In the genomic region with DNA sequence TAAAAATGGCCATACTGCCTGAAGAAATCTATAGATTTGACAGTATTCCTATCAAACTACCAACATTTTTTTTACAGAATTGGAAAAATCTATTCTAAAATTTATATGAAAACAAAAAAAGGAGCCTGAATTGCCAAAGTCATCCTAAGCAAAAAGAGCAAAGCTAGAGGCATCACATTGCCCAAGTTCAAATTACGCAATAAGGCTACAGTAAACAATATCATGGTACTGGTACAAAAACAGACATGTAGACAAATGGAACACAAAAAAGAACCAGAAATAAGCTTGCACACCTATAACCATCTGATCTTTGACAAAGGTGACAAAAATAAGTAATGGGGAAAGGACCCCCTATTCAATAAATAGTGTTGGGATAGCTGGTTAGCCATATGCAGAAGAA, we compare ENCODE assay signal across 34 cellular contexts. TPM values are rescaled to one million over a fixed set of nuclear protein-coding genes. Genes with fewer than 3 reads are reported as not detected.
"Had no signal": no experiment of that assay in that cellular context is flagged by ENCODE, and none has a peak within 500 bp of the region (broad histone marks: within the 10 kb centered on the region; RNA-seq: fewer than 3 reads in every experiment).

No MANE protein-coding gene starts in this region.

- H2AFZ ChIP-seq: hepatocyte had no signal

- H3K4me3 ChIP-seq: ascending aorta, breast epithelium, cardiac muscle cell, colonic mucosa, gastroesophageal sphincter, heart right ventricle, hepatocyte had no signal

- H3K4me2 ChIP-seq: hepatocyte had no signal

- H3K36me3 ChIP-seq: ascending aorta, breast epithelium, cardiac muscle cell, colonic mucosa, gastroesophageal sphincter, heart right ventricle had no signal

- ATAC-seq: activated naive CD4-positive, alpha-beta T cell treated with anti-CD3 and anti-CD28 coated beads, Interleukin-2, amount 50 U/mL, for 72 hours; activated T-cell treated with anti-CD3 and anti-CD28 coated beads, Interleukin-2, amount 50 U/mL, for 72 hours; esophagus mucosa; gastroesophageal sphincter; heart right ventricle; WTC11 had no signal

- H3K9me3 ChIP-seq: ascending aorta, breast epithelium, colonic mucosa, gastroesophageal sphincter, heart right ventricle had no signal

- H3K4me1 ChIP-seq: ascending aorta, breast epithelium, colonic mucosa, gastroesophageal sphincter, heart right ventricle had no signal

- H3K27me3 ChIP-seq: ascending aorta, breast epithelium, cardiac muscle cell, colonic mucosa, gastroesophageal sphincter, hepatocyte had no signal

- H3K79me2 ChIP-seq: hepatocyte had no signal

- FAIRE-seq: TTC549 had no signal

- H3K27ac ChIP-seq: ascending aorta, breast epithelium, cardiac muscle cell, colonic mucosa, gastroesophageal sphincter, heart right ventricle, hepatocyte, VCaP had no signal

- DNase-seq: activated CD4-positive, alpha-beta memory T cell treated with anti-CD3 and anti-CD28 coated beads, Interleukin-2, amount 10 ng/mL, durations not matched to agents 7 days and 5 days; activated CD4-positive, alpha-beta T cell treated with anti-CD3 and anti-CD28 coated beads for 1 hour; activated CD4-positive, alpha-beta T cell treated with anti-CD3 and anti-CD28 coated beads for 4 hours; activated CD4-positive, alpha-beta T cell treated with anti-CD3 and anti-CD28 coated beads, Interleukin-2, amount 10 ng/mL, durations not matched to agents 7 days and 5 days; activated CD4-positive, alpha-beta T cell treated with anti-CD3 and anti-CD28 coated beads, Interleukin-2, amount 50 U/mL, for 4 hours; activated CD8-positive, alpha-beta memory T cell treated with anti-CD3 and anti-CD28 coated beads, Interleukin-2, amount 50 U/mL, for 48 hours; activated gamma-delta T cell; activated naive CD4-positive, alpha-beta T cell; activated naive CD4-positive, alpha-beta T cell treated with anti-CD3 and anti-CD28 coated beads, Interleukin-2, amount 10 ng/mL, durations not matched to agents 7 days and 5 days; activated naive CD8-positive, alpha-beta T cell treated with anti-CD3 and anti-CD28 coated beads, Interleukin-2, amount 10 ng/mL, durations not matched to agents 7 days and 5 days; activated T-cell treated with anti-CD3 and anti-CD28 coated beads for 4 hours; activated T-cell treated with anti-CD3 and anti-CD28 coated beads, Interleukin-2, amount 50 U/mL, for 24 hours; activated T-cell treated with anti-CD3 and anti-CD28 coated beads, Interleukin-2, amount 50 U/mL, for 72 hours; central memory CD4-positive, alpha-beta T cell; cerebellar nuclear complex; colonic mucosa; effector CD8-positive, alpha-beta T cell; endodermal cell; foreskin melanocyte; heart right ventricle; T-helper 2 cell had no signal

RNA-seq across cellular contexts. Expression of gene THSD7B, which starts 50.2 kb away (rescaled TPM):
- total RNA-seq: activated CD4-positive, alpha-beta memory T cell treated with anti-CD3 and anti-CD28 coated beads, Interleukin-2, amount 10 ng/mL, durations not matched to agents 7 days and 5 days; activated CD4-positive, alpha-beta T cell treated with anti-CD3 and anti-CD28 coated beads, Interleukin-2, amount 10 ng/mL, durations not matched to agents 7 days and 5 days; activated naive CD4-positive, alpha-beta T cell treated with anti-CD3 and anti-CD28 coated beads, Interleukin-2, amount 50 U/mL, for 72 hours; activated naive CD8-positive, alpha-beta T cell treated with anti-CD3 and anti-CD28 coated beads, Interleukin-2, amount 10 ng/mL, durations not matched to agents 7 days and 5 days; ascending aorta; cardiac muscle cell; dermis microvascular lymphatic vessel endothelial cell; glomerular endothelial cell had no signal
- polyA plus RNA-seq: cardiac muscle cell, fibroblast of lung had no signal
